In the genomic region with DNA sequence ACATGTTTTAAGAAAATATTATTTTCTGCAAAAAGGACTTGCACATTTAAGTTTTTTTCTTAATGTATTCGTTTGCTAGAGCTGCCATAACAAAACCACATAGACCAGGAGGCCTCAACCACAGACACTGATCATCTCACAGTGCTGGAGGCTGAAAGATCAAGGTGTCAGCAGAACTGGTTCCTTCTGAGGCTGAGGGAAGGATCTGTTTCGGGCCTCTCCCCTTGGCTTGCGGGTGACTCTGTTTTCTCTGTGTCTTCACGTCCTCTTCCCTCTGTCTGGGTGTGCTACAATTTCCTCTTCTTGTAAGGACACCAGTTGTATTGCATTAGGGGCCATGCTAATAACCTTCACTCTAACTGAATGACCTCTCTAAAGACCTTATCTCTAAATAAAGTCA, we compare ENCODE assay signal across 1 cellular context.
TF ChIP-seq lines count a peak whose summit lies in the region.

No MANE protein-coding gene starts in this region.

TF ChIP-seq in HepG2, 621 proteins besides CTCF, POLR2A, EP300 and RAD21 (continued from another document):
- TF ChIP-seq ZBTB7A (CRISPR knock-in tag; IDR thresholded peaks at IDR 0.05) = no peak
- TF ChIP-seq, protein P1, sequence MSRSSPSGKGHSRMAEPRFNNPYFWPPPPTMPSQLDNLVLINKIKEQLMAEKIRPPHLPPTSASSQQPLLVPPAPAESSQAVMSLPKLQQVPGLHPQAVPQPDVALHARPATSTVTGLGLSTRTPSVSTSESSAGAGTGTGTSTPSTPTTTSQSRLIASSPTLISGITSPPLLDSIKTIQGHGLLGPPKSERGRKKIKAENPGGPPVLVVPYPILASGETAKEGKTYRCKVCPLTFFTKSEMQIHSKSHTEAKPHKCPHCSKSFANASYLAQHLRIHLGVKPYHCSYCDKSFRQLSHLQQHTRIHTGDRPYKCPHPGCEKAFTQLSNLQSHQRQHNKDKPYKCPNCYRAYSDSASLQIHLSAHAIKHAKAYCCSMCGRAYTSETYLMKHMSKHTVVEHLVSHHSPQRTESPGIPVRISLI (CRISPR knock-in tag; IDR thresholded peaks at IDR 0.05; ENCODE audit: borderline replicate concordance) = no peak
- no peak for TF ChIP-seq ZNF101 (CRISPR knock-in tag; IDR thresholded peaks at IDR 0.05; ENCODE audit: borderline replicate concordance, low read depth)
- TF ChIP-seq RBAK (CRISPR knock-in tag; IDR thresholded peaks at IDR 0.05) = no peak
- TF ChIP-seq ZNF75D (CRISPR knock-in tag; IDR thresholded peaks at IDR 0.05; ENCODE audit: borderline replicate concordance) = no peak
